ENCODE assay signal across 17 cellular contexts in the genomic region with DNA sequence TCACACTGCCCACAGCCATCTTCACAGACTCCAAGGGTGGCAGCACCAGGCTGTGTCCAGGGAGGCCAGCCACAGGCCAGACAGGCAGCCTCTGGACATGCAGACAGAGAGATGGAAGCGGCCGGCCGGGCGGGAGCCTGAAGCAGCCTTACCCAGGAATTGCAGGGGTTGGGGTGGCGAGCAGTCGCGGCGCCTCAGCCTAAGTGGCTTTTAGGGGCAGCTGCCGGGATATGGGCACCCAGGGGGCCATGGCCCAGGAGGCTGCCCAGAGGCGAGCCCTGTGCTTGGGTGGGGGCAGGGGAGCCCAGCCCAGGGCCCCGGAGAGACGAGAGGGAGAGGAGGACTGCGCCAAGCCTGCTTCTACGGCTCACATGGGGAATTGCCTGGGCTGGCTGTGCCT. TPM values are rescaled to one million over a fixed set of nuclear protein-coding genes. Genes with fewer than 3 reads are reported as not detected.
DNase-seq lines count a peak whose midpoint lies in the region; ATAC-seq, FAIRE-seq and TF ChIP-seq lines count a peak whose summit lies in the region.
"Had no signal": no experiment of that assay in that cellular context is flagged by ENCODE, and none has a peak within 500 bp of the region (broad histone marks: within the 10 kb centered on the region; RNA-seq: fewer than 3 reads in every experiment).

No MANE protein-coding gene starts in this region.

- ATAC-seq in heart left ventricle (no peak), Right ventricle myocardium inferior (no peak), GM21390 (IDR thresholded peaks at IDR 0.05; ENCODE audit: unreplicated experiment) (no peak)
- ATAC-seq: SK-N-SH treated with all-trans-retinoic acid at 6 μM for 48 hours had no signal

- H3K9me3 Mint-ChIP-seq in type B pancreatic cell = no peaks in the 10 kb centered on the region
- H3K9me3 Mint-ChIP-seq: activated T-cell treated with anti-CD3 and anti-CD28 coated beads, Interleukin-2, amount 50 U/mL, for 24 hours; CD4-positive, alpha-beta memory T cell had no signal

- H3K36me3 ChIP-seq in heart left ventricle = peaks cover 0 to 9% (median 6%) of the 10 kb centered on the region in 9 donors
- H3K36me3 ChIP-seq in kidney (ENCODE audit: control insufficient read depth in 1 of 2, insufficient read depth in 2 of 2, low read length in 2 of 2) = no peaks in the 10 kb centered on the region
- H3K36me3 ChIP-seq: cardiac muscle cell had no signal

- peak overlapping the region in 7 of 12 donors; percentile 33 to 97 (median 91) for H3K27ac ChIP-seq in heart left ventricle
- no peak overlapping the region for H3K27ac ChIP-seq in kidney (ENCODE audit: low read depth in 2 of 2, low read length in 2 of 2)
- H3K27ac ChIP-seq: cardiac muscle cell, right atrium auricular region had no signal

- no peak for TF ChIP-seq CTCF in heart left ventricle (IDR thresholded peaks at IDR 0.05)
- TF ChIP-seq CTCF in kidney (IDR thresholded peaks at IDR 0.05; ENCODE audit: borderline replicate concordance, extremely low read depth, insufficient read depth) = no peak
- TF ChIP-seq CTCF in type B pancreatic cell (conservative IDR thresholded peaks at IDR 0.05) = no peak

- intact Hi-C loops in heart left ventricle (cut with DNase I) = loop anchor here in 3 of 10 donors (2.0 to 10.0 kb wide), 2 partner anchors 22 to 60 kb away; a partner anchor contains a TSS
- intact Hi-C loops in Right ventricle myocardium inferior (cut with DNase I) = no loop called here
- intact Hi-C loops in kidney (cut with DNase I) = loop anchor here (10.0 kb wide), 1 partner anchor 120 kb away; a partner anchor contains a TSS

- H3K4me3 Mint-ChIP-seq in type B pancreatic cell = peak overlapping the region; percentile 80
- H3K4me3 Mint-ChIP-seq: activated T-cell treated with anti-CD3 and anti-CD28 coated beads, Interleukin-2, amount 50 U/mL, for 24 hours had no signal

- H3K36me3 Mint-ChIP-seq in type B pancreatic cell = no peaks in the 10 kb centered on the region
- H3K36me3 Mint-ChIP-seq: CD4-positive, alpha-beta memory T cell had no signal

- 91 to 95% (median 93%) methylated on average over 11 to 14 of the region's 14 CpGs for WGBS in heart left ventricle, 4 donors

- peaks cover 39% of the 10 kb centered on the region for H3K27me3 Mint-ChIP-seq in type B pancreatic cell

- no peak overlapping the region for H3K27ac Mint-ChIP-seq in type B pancreatic cell
- H3K27ac Mint-ChIP-seq: activated T-cell treated with anti-CD3 and anti-CD28 coated beads, Interleukin-2, amount 50 U/mL, for 24 hours had no signal

- no peak overlapping the region for H3K9ac ChIP-seq in kidney (ENCODE audit: low read length in 2 of 2)

- DNase-seq in heart left ventricle = no peak
- no peak for DNase-seq in Right ventricle myocardium inferior (ENCODE audit: missing footprints)
- DNase-seq in kidney = peak; percentile 77
- DNase-seq in type B pancreatic cell (ENCODE audit: extremely low spot score, unreplicated experiment) = no peak
- DNase-seq in cerebellum (ENCODE audit: low spot score) = no peak
- DNase-seq: activated CD4-positive, alpha-beta T cell treated with anti-CD3 and anti-CD28 coated beads, Interleukin-2, amount 50 U/mL, for 4 hours; activated T-cell treated with anti-CD3 and anti-CD28 coated beads, Interleukin-2, amount 50 U/mL, for 24 hours; CD4-positive, alpha-beta memory T cell; DMS79 treated with DMSO at 0.1 percent for 48 hours; effector CD8-positive, alpha-beta T cell; mesenchymal stem cell; NCI-H146 had no signal

- no peak for TF ChIP-seq POLR2A in heart left ventricle (IDR thresholded peaks at IDR 0.05)

- peaks cover 0 to 75% (median 46%) of the 10 kb centered on the region in 12 donors for H3K4me1 ChIP-seq in heart left ventricle
- H3K4me1 ChIP-seq in kidney (ENCODE audit: control insufficient read depth in 1 of 2, insufficient read depth in 1 of 2, low read depth in 1 of 2, low read length in 2 of 2) = peaks cover 0 to 41% of the 10 kb centered on the region in 2 donors

- H3K4me3 ChIP-seq in heart left ventricle = peak overlapping the region in 3 of 12 donors; percentile 57 to 98 (median 90)
- no peak overlapping the region for H3K4me3 ChIP-seq in kidney (ENCODE audit: low read length in 2 of 2)
- H3K4me3 ChIP-seq: cardiac muscle cell had no signal

- no peak for FAIRE-seq in kidney (lab: Jason Lieb, UNC)
- FAIRE-seq: islet of Langerhans had no signal

- H3K9me3 ChIP-seq in heart left ventricle (no peaks in the 10 kb centered on the region), kidney (ENCODE audit: control insufficient read depth in 1 of 2, low read length in 2 of 2) (no peaks in the 10 kb centered on the region)
- H3K9me3 ChIP-seq: right atrium auricular region had no signal

- H3K4me1 Mint-ChIP-seq in type B pancreatic cell (ENCODE audit: unreplicated experiment) = peaks cover 19% of the 10 kb centered on the region

- H3K27me3 ChIP-seq in heart left ventricle = peaks cover 6 to 33% (median 16%) of the 10 kb centered on the region in 9 donors

RNA-seq across cellular contexts. Expression of a gene that starts 1.5 kb away (rescaled TPM):
- total RNA-seq in heart left ventricle = 100 to 1,000 TPM; 124 to 496 (median 227) TPM
- 100 to 1,000 TPM; 213 to 396 TPM for polyA plus RNA-seq in heart left ventricle
- total RNA-seq in Right ventricle myocardium inferior = 292 TPM
- total RNA-seq in kidney = 238 TPM
- 405 TPM for polyA plus RNA-seq in kidney (ENCODE audit: insufficient read depth, low read depth, low replicate concordance)
- 23.3 and 23.4 TPM in 2 replicates for total RNA-seq in type B pancreatic cell (ENCODE audit: low replicate concordance)
- 7.3 TPM for total RNA-seq in cerebellum

RNA-seq across cellular contexts. Expression of a gene that starts 5.7 kb away (rescaled TPM):
- total RNA-seq in heart left ventricle = under 1 TPM in 1 of 9 donors, not detected in 8; 0.69 TPM
- polyA plus RNA-seq in heart left ventricle = under 1 TPM in 1 of 2 donors, not detected in 1; 0.19 TPM
- total RNA-seq in Right ventricle myocardium inferior = not detected
- total RNA-seq in kidney = not detected
- polyA plus RNA-seq in kidney (ENCODE audit: insufficient read depth, low read depth, low replicate concordance) = not detected
- 3.9 and 4.7 TPM in 2 replicates for total RNA-seq in type B pancreatic cell (ENCODE audit: low replicate concordance)
- total RNA-seq in cerebellum = not detected
- total RNA-seq: CD4-positive, alpha-beta memory T cell; right atrium auricular region had no signal
- polyA plus RNA-seq: CD4-positive, alpha-beta memory T cell had no signal

RNA-seq across cellular contexts. Expression of a gene that starts 15.6 kb away (rescaled TPM):
- 10 to 100 TPM; 10.9 to 47.4 (median 17.0) TPM for total RNA-seq in heart left ventricle
- polyA plus RNA-seq in heart left ventricle = 10 to 100 TPM in 1 of 2 donors, 1 to 10 TPM in 1; 9.4 to 33.8 TPM
- total RNA-seq in Right ventricle myocardium inferior = 18.5 TPM
- 34.9 TPM for total RNA-seq in kidney
- polyA plus RNA-seq in kidney (ENCODE audit: insufficient read depth, low read depth, low replicate concordance) = 14.3 TPM
- 43.9 and 46.1 TPM in 2 replicates for total RNA-seq in type B pancreatic cell (ENCODE audit: low replicate concordance)
- total RNA-seq in cerebellum = 8.6 TPM

RNA-seq across cellular contexts. Expression of a gene that starts 22.4 kb away (rescaled TPM):
- 10 to 100 TPM in 7 of 9 donors, 1 to 10 TPM in 2; 9.0 to 25.0 (median 11.7) TPM for total RNA-seq in heart left ventricle
- 10 to 100 TPM; 13.1 to 32.3 TPM for polyA plus RNA-seq in heart left ventricle
- 23.3 TPM for total RNA-seq in Right ventricle myocardium inferior
- 15.3 TPM for total RNA-seq in kidney
- polyA plus RNA-seq in kidney (ENCODE audit: insufficient read depth, low read depth, low replicate concordance) = 36.0 TPM
- 18.1 and 37.6 TPM in 2 replicates for total RNA-seq in type B pancreatic cell (ENCODE audit: low replicate concordance)
- total RNA-seq in cerebellum = 14.9 TPM

RNA-seq across cellular contexts. Expression of a gene that starts 22.5 kb away (rescaled TPM):
- 10 to 100 TPM; 48.4 to 94.5 (median 70.4) TPM for total RNA-seq in heart left ventricle
- polyA plus RNA-seq in heart left ventricle = 10 to 100 TPM; 33.3 to 44.8 TPM
- 62.8 TPM for total RNA-seq in Right ventricle myocardium inferior
- 151 TPM for total RNA-seq in kidney
- 40.0 TPM for polyA plus RNA-seq in kidney (ENCODE audit: insufficient read depth, low read depth, low replicate concordance)
- 131 and 208 TPM in 2 replicates for total RNA-seq in type B pancreatic cell (ENCODE audit: low replicate concordance)
- 85.0 TPM for total RNA-seq in cerebellum

Comparison
In these comparisons a context has a peak if more than half of its experiments do, and no peak if none do; other contexts are left out.
1. H3K27ac ChIP-seq: peak in heart left ventricle (7 of 12); none in kidney (0 of 2).